ENCODE assay signal across 25 cellular contexts in genomic region chr3:73525591-73525990, GRCh38.
"Had no signal": no experiment of that assay in that cellular context is flagged by ENCODE, and none has a peak within 500 bp of the region (broad histone marks: within the 10 kb centered on the region; RNA-seq: fewer than 3 reads in every experiment).

No MANE protein-coding gene starts in this region.

- H3K4me3 Mint-ChIP-seq: effector memory CD8-positive, alpha-beta T cell; mesothelial cell of epicardium; naive thymus-derived CD8-positive, alpha-beta T cell; stimulated activated effector memory CD8-positive, alpha-beta T cell treated with anti-CD3 and anti-CD28 coated beads, Interleukin-12 subunit alpha, Interleukin-12 subunit beta, amount 100 ng/mL, for 72 hours had no signal

- H3K27me3 ChIP-seq: gastrocnemius medialis, heart left ventricle, hepatocyte, ovary, vagina had no signal

- H3K27ac Mint-ChIP-seq: effector memory CD8-positive, alpha-beta T cell; mesothelial cell of epicardium; naive thymus-derived CD8-positive, alpha-beta T cell; stimulated activated effector memory CD8-positive, alpha-beta T cell treated with anti-CD3 and anti-CD28 coated beads, Interleukin-12 subunit alpha, Interleukin-12 subunit beta, amount 100 ng/mL, for 72 hours had no signal

- H3K36me3 ChIP-seq: gastrocnemius medialis, heart left ventricle, ovary, thoracic aorta, vagina had no signal

- H3K4me3 ChIP-seq: gastrocnemius medialis, heart left ventricle, hepatocyte, mucosa of descending colon, ovary, psoas muscle, thoracic aorta, vagina had no signal

- DNase-seq: cortex of kidney; effector memory CD8-positive, alpha-beta T cell; erythroblast; foreskin fibroblast; gastrocnemius medialis; heart left ventricle; kidney; mesenchymal stem cell; mucosa of descending colon; naive thymus-derived CD8-positive, alpha-beta T cell; occipital lobe; ovary; posterior cingulate gyrus; psoas muscle; retina; stimulated activated CD4-positive, alpha-beta T cell treated with anti-CD3 and anti-CD28 coated beads, Interleukin-2, amount 100 ng/mL, for 24 hours; stimulated activated CD4-positive, alpha-beta T cell treated with anti-CD3 and anti-CD28 coated beads, Interleukin-4, amount 100 ng/mL, for 24 hours; stimulated activated naive CD4-positive, alpha-beta T cell treated with Interleukin-2 at 50 U/mL for 16 hours had no signal

- H3K27ac ChIP-seq: gastrocnemius medialis, hepatocyte, ovary, psoas muscle, vagina had no signal

- H3K9me3 ChIP-seq: gastrocnemius medialis, mucosa of descending colon, ovary, thoracic aorta, vagina had no signal

- ATAC-seq: effector memory CD8-positive, alpha-beta T cell; gastrocnemius medialis; heart left ventricle; left lobe of liver; mucosa of descending colon; naive thymus-derived CD8-positive, alpha-beta T cell; psoas muscle; sciatic nerve; stimulated activated effector memory CD8-positive, alpha-beta T cell treated with anti-CD3 and anti-CD28 coated beads, Interleukin-12 subunit alpha, Interleukin-12 subunit beta, amount 100 ng/mL, for 72 hours had no signal

- H3K9me3 Mint-ChIP-seq: effector memory CD8-positive, alpha-beta T cell; stimulated activated effector memory CD8-positive, alpha-beta T cell treated with anti-CD3 and anti-CD28 coated beads, Interleukin-12 subunit alpha, Interleukin-12 subunit beta, amount 100 ng/mL, for 72 hours had no signal

- H3K4me1 Mint-ChIP-seq: naive thymus-derived CD8-positive, alpha-beta T cell; stimulated activated effector memory CD8-positive, alpha-beta T cell treated with anti-CD3 and anti-CD28 coated beads, Interleukin-12 subunit alpha, Interleukin-12 subunit beta, amount 100 ng/mL, for 72 hours had no signal

- H3K36me3 Mint-ChIP-seq: naive thymus-derived CD8-positive, alpha-beta T cell; stimulated activated effector memory CD8-positive, alpha-beta T cell treated with anti-CD3 and anti-CD28 coated beads, Interleukin-12 subunit alpha, Interleukin-12 subunit beta, amount 100 ng/mL, for 72 hours had no signal
